17 cellular contexts compared by ENCODE assay signal in genomic region chr11:16999116-16999515, GRCh38.
"Had no signal": no experiment of that assay in that cellular context is flagged by ENCODE, and none has a peak within 500 bp of the region (broad histone marks: within the 10 kb centered on the region; RNA-seq: fewer than 3 reads in every experiment).

No MANE protein-coding gene starts in this region.

- H3K27ac Mint-ChIP-seq: activated CD8-positive, alpha-beta T cell treated with anti-CD3 and anti-CD28 coated beads for 36 hours; activated naive CD8-positive, alpha-beta T cell treated with anti-CD3 and anti-CD28 coated beads, Interleukin-2, amount 10 ng/mL, durations not matched to agents 7 days and 5 days; T-helper 17 cell had no signal

- H3K4me1 Mint-ChIP-seq: activated naive CD8-positive, alpha-beta T cell treated with anti-CD3 and anti-CD28 coated beads, Interleukin-2, amount 10 ng/mL, durations not matched to agents 7 days and 5 days had no signal

- H3K36me3 ChIP-seq: adrenal gland had no signal

- H3K4me3 ChIP-seq: adrenal gland had no signal

- H3K27ac ChIP-seq: adrenal gland, KMS-11 had no signal

- DNase-seq: activated CD4-positive, alpha-beta T cell treated with anti-CD3 and anti-CD28 coated beads, Interleukin-2, amount 50 U/mL, for 1 hour; activated CD4-positive, CD25-positive, alpha-beta regulatory T cell; activated CD8-positive, alpha-beta memory T cell treated with anti-CD3 and anti-CD28 coated beads, Interleukin-2, amount 50 U/mL, for 48 hours; activated CD8-positive, alpha-beta T cell treated with anti-CD3 and anti-CD28 coated beads for 36 hours; activated naive CD4-positive, alpha-beta T cell treated with anti-CD3 and anti-CD28 coated beads, Interleukin-2, amount 50 U/mL, for 16 hours; activated naive CD8-positive, alpha-beta T cell treated with anti-CD3 and anti-CD28 coated beads, Interleukin-2, amount 10 ng/mL, durations not matched to agents 7 days and 5 days; activated T-cell treated with anti-CD3 and anti-CD28 coated beads, Interleukin-2, amount 50 U/mL, for 1 hour; adrenal gland; anterior cingulate cortex; NCI-H1092; NCI-H1930; NCI-H446; NCI-H748 treated with DMSO at 0.1 percent for 48 hours; SIG-M5; T-helper 17 cell; T-helper 9 cell had no signal

- H3K4me3 Mint-ChIP-seq: activated CD8-positive, alpha-beta T cell treated with anti-CD3 and anti-CD28 coated beads for 36 hours; activated naive CD8-positive, alpha-beta T cell treated with anti-CD3 and anti-CD28 coated beads, Interleukin-2, amount 10 ng/mL, durations not matched to agents 7 days and 5 days; T-helper 17 cell had no signal

- ATAC-seq: activated CD8-positive, alpha-beta T cell treated with anti-CD3 and anti-CD28 coated beads for 36 hours; T-helper 17 cell had no signal

- H3K27me3 ChIP-seq: adrenal gland had no signal

- H3K9me3 ChIP-seq: adrenal gland had no signal

- H3K36me3 Mint-ChIP-seq: activated naive CD8-positive, alpha-beta T cell treated with anti-CD3 and anti-CD28 coated beads, Interleukin-2, amount 10 ng/mL, durations not matched to agents 7 days and 5 days had no signal

- H3K9me3 Mint-ChIP-seq: activated CD8-positive, alpha-beta T cell treated with anti-CD3 and anti-CD28 coated beads for 36 hours; activated naive CD8-positive, alpha-beta T cell treated with anti-CD3 and anti-CD28 coated beads, Interleukin-2, amount 10 ng/mL, durations not matched to agents 7 days and 5 days had no signal

- H3K27me3 Mint-ChIP-seq: activated CD8-positive, alpha-beta T cell treated with anti-CD3 and anti-CD28 coated beads for 36 hours; T-helper 17 cell had no signal
